Comparison of ENCODE assay signal across 1 cellular context in the genomic region with DNA sequence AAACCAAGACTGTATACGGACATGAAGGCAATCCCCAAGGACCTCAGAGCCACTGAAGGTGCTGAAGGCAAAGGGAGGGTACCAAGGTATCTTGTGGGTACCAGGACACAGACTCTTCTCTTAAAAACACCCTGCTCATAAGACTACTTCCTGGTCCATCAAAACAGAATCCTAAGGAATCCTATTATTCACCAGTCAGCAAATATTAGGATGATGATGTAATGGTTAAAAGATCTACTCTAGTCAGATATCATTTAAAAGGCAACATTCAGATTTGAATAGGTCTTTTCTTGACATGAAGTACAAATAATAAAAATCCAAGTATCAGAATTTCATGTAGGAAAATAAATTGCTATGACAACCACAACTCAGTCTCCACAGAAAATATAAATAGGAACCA.
TF ChIP-seq lines count a peak whose summit lies in the region.

No MANE protein-coding gene starts in this region.

TF ChIP-seq in GM23338, 12 proteins besides CTCF, POLR2A, EP300 and RAD21 (continued from another document):
- TF ChIP-seq, protein P1, sequence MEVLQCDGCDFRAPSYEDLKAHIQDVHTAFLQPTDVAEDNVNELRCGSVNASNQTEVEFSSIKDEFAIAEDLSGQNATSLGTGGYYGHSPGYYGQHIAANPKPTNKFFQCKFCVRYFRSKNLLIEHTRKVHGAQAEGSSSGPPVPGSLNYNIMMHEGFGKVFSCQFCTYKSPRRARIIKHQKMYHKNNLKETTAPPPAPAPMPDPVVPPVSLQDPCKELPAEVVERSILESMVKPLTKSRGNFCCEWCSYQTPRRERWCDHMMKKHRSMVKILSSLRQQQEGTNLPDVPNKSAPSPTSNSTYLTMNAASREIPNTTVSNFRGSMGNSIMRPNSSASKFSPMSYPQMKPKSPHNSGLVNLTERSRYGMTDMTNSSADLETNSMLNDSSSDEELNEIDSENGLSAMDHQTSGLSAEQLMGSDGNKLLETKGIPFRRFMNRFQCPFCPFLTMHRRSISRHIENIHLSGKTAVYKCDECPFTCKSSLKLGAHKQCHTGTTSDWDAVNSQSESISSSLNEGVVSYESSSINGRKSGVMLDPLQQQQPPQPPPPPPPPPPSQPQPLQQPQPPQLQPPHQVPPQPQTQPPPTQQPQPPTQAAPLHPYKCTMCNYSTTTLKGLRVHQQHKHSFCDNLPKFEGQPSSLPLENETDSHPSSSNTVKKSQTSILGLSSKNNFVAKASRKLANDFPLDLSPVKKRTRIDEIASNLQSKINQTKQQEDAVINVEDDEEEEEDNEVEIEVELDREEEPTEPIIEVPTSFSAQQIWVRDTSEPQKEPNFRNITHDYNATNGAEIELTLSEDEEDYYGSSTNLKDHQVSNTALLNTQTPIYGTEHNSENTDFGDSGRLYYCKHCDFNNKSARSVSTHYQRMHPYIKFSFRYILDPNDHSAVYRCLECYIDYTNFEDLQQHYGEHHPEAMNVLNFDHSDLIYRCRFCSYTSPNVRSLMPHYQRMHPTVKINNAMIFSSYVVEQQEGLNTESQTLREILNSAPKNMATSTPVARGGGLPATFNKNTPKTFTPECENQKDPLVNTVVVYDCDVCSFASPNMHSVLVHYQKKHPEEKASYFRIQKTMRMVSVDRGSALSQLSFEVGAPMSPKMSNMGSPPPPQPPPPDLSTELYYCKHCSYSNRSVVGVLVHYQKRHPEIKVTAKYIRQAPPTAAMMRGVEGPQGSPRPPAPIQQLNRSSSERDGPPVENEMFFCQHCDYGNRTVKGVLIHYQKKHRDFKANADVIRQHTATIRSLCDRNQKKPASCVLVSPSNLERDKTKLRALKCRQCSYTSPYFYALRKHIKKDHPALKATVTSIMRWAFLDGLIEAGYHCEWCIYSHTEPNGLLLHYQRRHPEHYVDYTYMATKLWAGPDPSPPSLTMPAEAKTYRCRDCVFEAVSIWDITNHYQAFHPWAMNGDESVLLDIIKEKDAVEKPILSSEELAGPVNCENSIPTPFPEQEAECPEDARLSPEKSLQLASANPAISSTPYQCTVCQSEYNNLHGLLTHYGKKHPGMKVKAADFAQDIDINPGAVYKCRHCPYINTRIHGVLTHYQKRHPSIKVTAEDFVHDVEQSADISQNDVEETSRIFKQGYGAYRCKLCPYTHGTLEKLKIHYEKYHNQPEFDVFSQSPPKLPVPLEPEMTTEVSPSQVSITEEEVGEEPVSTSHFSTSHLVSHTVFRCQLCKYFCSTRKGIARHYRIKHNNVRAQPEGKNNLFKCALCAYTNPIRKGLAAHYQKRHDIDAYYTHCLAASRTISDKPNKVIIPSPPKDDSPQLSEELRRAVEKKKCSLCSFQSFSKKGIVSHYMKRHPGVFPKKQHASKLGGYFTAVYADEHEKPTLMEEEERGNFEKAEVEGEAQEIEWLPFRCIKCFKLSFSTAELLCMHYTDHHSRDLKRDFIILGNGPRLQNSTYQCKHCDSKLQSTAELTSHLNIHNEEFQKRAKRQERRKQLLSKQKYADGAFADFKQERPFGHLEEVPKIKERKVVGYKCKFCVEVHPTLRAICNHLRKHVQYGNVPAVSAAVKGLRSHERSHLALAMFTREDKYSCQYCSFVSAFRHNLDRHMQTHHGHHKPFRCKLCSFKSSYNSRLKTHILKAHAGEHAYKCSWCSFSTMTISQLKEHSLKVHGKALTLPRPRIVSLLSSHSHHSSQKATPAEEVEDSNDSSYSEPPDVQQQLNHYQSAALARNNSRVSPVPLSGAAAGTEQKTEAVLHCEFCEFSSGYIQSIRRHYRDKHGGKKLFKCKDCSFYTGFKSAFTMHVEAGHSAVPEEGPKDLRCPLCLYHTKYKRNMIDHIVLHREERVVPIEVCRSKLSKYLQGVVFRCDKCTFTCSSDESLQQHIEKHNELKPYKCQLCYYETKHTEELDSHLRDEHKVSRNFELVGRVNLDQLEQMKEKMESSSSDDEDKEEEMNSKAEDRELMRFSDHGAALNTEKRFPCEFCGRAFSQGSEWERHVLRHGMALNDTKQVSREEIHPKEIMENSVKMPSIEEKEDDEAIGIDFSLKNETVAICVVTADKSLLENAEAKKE (CRISPR knock-in tag; IDR thresholded peaks at IDR 0.05) = no peak
- no peak for TF ChIP-seq ZNF331 (CRISPR knock-in tag; IDR thresholded peaks at IDR 0.05; ENCODE audit: low read depth)
- no peak for TF ChIP-seq CREB1 (CRISPR knock-in tag; IDR thresholded peaks at IDR 0.05; ENCODE audit: low read depth)
- no peak for TF ChIP-seq EZH2phosphoT487 (IDR thresholded peaks at IDR 0.05; ENCODE audit: unreplicated experiment)
